In the genomic region with DNA sequence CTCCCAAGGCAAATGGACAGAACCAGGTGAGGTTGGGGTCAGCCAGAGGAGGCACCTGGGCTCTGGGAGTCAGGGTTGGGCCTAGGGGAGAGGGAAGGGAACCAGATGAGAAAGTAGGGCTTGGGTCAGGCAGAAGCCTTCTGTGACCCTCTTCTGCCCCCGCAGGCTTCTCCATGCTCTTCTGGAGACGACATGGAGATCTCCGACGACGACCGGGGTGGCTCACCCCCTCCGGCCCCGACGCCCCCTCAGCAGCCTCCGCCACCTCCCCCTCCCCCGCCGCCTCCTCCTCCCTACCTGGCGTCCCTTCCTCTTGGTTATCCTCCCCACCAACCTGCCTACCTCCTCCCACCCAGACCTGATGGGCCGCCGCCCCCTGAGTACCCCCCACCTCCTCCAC, we compare ENCODE assay signal across 3 cellular contexts.
TF ChIP-seq lines count a peak whose summit lies in the region.

No MANE protein-coding gene starts in this region.

TF ChIP-seq in A549, 52 proteins besides CTCF, POLR2A, EP300 and RAD21:
- TF ChIP-seq, protein P1, sequence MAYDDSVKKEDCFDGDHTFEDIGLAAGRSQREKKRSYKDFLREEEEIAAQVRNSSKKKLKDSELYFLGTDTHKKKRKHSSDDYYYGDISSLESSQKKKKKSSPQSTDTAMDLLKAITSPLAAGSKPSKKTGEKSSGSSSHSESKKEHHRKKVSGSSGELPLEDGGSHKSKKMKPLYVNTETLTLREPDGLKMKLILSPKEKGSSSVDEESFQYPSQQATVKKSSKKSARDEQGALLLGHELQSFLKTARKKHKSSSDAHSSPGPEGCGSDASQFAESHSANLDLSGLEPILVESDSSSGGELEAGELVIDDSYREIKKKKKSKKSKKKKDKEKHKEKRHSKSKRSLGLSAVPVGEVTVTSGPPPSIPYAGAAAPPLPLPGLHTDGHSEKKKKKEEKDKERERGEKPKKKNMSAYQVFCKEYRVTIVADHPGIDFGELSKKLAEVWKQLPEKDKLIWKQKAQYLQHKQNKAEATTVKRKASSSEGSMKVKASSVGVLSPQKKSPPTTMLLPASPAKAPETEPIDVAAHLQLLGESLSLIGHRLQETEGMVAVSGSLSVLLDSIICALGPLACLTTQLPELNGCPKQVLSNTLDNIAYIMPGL (CRISPR knock-in tag; IDR thresholded peaks at IDR 0.05; ENCODE audit: borderline replicate concordance), result no peak
- TF ChIP-seq, protein P2, sequence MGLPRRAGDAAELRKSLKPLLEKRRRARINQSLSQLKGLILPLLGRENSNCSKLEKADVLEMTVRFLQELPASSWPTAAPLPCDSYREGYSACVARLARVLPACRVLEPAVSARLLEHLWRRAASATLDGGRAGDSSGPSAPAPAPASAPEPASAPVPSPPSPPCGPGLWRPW (IDR thresholded peaks at IDR 0.05), result no peak
- TF ChIP-seq SMC3 (IDR thresholded peaks at IDR 0.05) (no peak), MAFK (IDR thresholded peaks at IDR 0.05; ENCODE audit: partially characterized antibody) (no peak)
TF ChIP-seq in A549: peak in this region for 0.

TF ChIP-seq in GM23338, 12 proteins besides CTCF, POLR2A, EP300 and RAD21:
- TF ChIP-seq CREB1 (CRISPR knock-in tag; IDR thresholded peaks at IDR 0.05; ENCODE audit: low read depth) (no peak), STAT1 (IDR thresholded peaks at IDR 0.05; ENCODE audit: unreplicated experiment) (no peak), EZH2phosphoT487 (IDR thresholded peaks at IDR 0.05; ENCODE audit: unreplicated experiment) (no peak), JUNB (IDR thresholded peaks at IDR 0.05; ENCODE audit: unreplicated experiment) (no peak), EZH2 (IDR thresholded peaks at IDR 0.05; ENCODE audit: low read depth, unreplicated experiment) (no peak), ZNF114 (CRISPR knock-in tag; IDR thresholded peaks at IDR 0.05) (no peak)
- TF ChIP-seq, protein P3, sequence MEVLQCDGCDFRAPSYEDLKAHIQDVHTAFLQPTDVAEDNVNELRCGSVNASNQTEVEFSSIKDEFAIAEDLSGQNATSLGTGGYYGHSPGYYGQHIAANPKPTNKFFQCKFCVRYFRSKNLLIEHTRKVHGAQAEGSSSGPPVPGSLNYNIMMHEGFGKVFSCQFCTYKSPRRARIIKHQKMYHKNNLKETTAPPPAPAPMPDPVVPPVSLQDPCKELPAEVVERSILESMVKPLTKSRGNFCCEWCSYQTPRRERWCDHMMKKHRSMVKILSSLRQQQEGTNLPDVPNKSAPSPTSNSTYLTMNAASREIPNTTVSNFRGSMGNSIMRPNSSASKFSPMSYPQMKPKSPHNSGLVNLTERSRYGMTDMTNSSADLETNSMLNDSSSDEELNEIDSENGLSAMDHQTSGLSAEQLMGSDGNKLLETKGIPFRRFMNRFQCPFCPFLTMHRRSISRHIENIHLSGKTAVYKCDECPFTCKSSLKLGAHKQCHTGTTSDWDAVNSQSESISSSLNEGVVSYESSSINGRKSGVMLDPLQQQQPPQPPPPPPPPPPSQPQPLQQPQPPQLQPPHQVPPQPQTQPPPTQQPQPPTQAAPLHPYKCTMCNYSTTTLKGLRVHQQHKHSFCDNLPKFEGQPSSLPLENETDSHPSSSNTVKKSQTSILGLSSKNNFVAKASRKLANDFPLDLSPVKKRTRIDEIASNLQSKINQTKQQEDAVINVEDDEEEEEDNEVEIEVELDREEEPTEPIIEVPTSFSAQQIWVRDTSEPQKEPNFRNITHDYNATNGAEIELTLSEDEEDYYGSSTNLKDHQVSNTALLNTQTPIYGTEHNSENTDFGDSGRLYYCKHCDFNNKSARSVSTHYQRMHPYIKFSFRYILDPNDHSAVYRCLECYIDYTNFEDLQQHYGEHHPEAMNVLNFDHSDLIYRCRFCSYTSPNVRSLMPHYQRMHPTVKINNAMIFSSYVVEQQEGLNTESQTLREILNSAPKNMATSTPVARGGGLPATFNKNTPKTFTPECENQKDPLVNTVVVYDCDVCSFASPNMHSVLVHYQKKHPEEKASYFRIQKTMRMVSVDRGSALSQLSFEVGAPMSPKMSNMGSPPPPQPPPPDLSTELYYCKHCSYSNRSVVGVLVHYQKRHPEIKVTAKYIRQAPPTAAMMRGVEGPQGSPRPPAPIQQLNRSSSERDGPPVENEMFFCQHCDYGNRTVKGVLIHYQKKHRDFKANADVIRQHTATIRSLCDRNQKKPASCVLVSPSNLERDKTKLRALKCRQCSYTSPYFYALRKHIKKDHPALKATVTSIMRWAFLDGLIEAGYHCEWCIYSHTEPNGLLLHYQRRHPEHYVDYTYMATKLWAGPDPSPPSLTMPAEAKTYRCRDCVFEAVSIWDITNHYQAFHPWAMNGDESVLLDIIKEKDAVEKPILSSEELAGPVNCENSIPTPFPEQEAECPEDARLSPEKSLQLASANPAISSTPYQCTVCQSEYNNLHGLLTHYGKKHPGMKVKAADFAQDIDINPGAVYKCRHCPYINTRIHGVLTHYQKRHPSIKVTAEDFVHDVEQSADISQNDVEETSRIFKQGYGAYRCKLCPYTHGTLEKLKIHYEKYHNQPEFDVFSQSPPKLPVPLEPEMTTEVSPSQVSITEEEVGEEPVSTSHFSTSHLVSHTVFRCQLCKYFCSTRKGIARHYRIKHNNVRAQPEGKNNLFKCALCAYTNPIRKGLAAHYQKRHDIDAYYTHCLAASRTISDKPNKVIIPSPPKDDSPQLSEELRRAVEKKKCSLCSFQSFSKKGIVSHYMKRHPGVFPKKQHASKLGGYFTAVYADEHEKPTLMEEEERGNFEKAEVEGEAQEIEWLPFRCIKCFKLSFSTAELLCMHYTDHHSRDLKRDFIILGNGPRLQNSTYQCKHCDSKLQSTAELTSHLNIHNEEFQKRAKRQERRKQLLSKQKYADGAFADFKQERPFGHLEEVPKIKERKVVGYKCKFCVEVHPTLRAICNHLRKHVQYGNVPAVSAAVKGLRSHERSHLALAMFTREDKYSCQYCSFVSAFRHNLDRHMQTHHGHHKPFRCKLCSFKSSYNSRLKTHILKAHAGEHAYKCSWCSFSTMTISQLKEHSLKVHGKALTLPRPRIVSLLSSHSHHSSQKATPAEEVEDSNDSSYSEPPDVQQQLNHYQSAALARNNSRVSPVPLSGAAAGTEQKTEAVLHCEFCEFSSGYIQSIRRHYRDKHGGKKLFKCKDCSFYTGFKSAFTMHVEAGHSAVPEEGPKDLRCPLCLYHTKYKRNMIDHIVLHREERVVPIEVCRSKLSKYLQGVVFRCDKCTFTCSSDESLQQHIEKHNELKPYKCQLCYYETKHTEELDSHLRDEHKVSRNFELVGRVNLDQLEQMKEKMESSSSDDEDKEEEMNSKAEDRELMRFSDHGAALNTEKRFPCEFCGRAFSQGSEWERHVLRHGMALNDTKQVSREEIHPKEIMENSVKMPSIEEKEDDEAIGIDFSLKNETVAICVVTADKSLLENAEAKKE (CRISPR knock-in tag; IDR thresholded peaks at IDR 0.05), result no peak

TF ChIP-seq in HepG2, 621 proteins besides CTCF, POLR2A, EP300 and RAD21:
- TF ChIP-seq TAF15 (IDR thresholded peaks at IDR 0.05; ENCODE audit: low read depth, low read length, poor library complexity, severe bottlenecking) (no peak), MAFF (IDR thresholded peaks at IDR 0.05; ENCODE audit: low read depth, low read length) (no peak), NFKB2 (CRISPR knock-in tag; IDR thresholded peaks at IDR 0.05; ENCODE audit: borderline replicate concordance) (no peak), MEIS1 (CRISPR knock-in tag; IDR thresholded peaks at IDR 0.05; ENCODE audit: borderline replicate concordance) (no peak), TEAD3 (CRISPR knock-in tag; optimal IDR thresholded peaks at IDR 0.05; ENCODE audit: borderline replicate concordance) (no peak), ZNF224 (CRISPR knock-in tag; IDR thresholded peaks at IDR 0.05) (no peak), HNRNPLL (IDR thresholded peaks at IDR 0.05; ENCODE audit: low read depth, low read length, poor library complexity, severe bottlenecking) (no peak), AHR (CRISPR knock-in tag; IDR thresholded peaks at IDR 0.05) (no peak), ZBTB42 (CRISPR knock-in tag; IDR thresholded peaks at IDR 0.05) (no peak), HIVEP1 (CRISPR knock-in tag; IDR thresholded peaks at IDR 0.05) (no peak), ZNF207 (IDR thresholded peaks at IDR 0.05; ENCODE audit: borderline replicate concordance) (no peak), GTF2F1 (IDR thresholded peaks at IDR 0.05; ENCODE audit: low read length) (no peak), ZNF816 (CRISPR knock-in tag; IDR thresholded peaks at IDR 0.05; ENCODE audit: borderline replicate concordance) (no peak), NR1H2 (CRISPR knock-in tag; IDR thresholded peaks at IDR 0.05; ENCODE audit: borderline replicate concordance, low read depth) (no peak)
- TF ChIP-seq, protein P4, sequence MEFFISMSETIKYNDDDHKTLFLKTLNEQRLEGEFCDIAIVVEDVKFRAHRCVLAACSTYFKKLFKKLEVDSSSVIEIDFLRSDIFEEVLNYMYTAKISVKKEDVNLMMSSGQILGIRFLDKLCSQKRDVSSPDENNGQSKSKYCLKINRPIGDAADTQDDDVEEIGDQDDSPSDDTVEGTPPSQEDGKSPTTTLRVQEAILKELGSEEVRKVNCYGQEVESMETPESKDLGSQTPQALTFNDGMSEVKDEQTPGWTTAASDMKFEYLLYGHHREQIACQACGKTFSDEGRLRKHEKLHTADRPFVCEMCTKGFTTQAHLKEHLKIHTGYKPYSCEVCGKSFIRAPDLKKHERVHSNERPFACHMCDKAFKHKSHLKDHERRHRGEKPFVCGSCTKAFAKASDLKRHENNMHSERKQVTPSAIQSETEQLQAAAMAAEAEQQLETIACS (CRISPR knock-in tag; IDR thresholded peaks at IDR 0.05), result no peak
- TF ChIP-seq, protein P5, sequence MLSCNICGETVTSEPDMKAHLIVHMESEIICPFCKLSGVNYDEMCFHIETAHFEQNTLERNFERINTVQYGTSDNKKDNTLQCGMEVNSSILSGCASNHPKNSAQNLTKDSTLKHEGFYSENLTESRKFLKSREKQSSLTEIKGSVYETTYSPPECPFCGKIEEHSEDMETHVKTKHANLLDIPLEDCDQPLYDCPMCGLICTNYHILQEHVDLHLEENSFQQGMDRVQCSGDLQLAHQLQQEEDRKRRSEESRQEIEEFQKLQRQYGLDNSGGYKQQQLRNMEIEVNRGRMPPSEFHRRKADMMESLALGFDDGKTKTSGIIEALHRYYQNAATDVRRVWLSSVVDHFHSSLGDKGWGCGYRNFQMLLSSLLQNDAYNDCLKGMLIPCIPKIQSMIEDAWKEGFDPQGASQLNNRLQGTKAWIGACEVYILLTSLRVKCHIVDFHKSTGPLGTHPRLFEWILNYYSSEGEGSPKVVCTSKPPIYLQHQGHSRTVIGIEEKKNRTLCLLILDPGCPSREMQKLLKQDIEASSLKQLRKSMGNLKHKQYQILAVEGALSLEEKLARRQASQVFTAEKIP (CRISPR knock-in tag; IDR thresholded peaks at IDR 0.05; ENCODE audit: borderline replicate concordance), result no peak
- TF ChIP-seq, protein P6, sequence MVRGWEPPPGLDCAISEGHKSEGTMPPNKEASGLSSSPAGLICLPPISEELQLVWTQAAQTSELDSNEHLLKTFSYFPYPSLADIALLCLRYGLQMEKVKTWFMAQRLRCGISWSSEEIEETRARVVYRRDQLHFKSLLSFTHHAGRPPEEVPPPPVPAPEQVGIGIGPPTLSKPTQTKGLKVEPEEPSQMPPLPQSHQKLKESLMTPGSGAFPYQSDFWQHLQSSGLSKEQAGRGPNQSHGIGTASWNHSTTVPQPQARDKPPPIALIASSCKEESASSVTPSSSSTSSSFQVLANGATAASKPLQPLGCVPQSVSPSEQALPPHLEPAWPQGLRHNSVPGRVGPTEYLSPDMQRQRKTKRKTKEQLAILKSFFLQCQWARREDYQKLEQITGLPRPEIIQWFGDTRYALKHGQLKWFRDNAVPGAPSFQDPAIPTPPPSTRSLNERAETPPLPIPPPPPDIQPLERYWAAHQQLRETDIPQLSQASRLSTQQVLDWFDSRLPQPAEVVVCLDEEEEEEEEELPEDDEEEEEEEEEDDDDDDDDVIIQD (CRISPR knock-in tag; IDR thresholded peaks at IDR 0.05; ENCODE audit: low read depth), result no peak
- TF ChIP-seq, protein P7, sequence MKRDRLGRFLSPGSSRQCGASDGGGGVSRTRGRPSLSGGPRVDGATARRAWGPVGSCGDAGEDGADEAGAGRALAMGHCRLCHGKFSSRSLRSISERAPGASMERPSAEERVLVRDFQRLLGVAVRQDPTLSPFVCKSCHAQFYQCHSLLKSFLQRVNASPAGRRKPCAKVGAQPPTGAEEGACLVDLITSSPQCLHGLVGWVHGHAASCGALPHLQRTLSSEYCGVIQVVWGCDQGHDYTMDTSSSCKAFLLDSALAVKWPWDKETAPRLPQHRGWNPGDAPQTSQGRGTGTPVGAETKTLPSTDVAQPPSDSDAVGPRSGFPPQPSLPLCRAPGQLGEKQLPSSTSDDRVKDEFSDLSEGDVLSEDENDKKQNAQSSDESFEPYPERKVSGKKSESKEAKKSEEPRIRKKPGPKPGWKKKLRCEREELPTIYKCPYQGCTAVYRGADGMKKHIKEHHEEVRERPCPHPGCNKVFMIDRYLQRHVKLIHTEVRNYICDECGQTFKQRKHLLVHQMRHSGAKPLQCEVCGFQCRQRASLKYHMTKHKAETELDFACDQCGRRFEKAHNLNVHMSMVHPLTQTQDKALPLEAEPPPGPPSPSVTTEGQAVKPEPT (CRISPR knock-in tag; IDR thresholded peaks at IDR 0.05; ENCODE audit: low read depth), result no peak
- TF ChIP-seq, protein P8, sequence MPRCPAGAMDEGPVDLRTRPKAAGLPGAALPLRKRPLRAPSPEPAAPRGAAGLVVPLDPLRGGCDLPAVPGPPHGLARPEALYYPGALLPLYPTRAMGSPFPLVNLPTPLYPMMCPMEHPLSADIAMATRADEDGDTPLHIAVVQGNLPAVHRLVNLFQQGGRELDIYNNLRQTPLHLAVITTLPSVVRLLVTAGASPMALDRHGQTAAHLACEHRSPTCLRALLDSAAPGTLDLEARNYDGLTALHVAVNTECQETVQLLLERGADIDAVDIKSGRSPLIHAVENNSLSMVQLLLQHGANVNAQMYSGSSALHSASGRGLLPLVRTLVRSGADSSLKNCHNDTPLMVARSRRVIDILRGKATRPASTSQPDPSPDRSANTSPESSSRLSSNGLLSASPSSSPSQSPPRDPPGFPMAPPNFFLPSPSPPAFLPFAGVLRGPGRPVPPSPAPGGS (CRISPR knock-in tag; IDR thresholded peaks at IDR 0.05), result no peak
